Comparison of ENCODE assay signal across 9 cellular contexts in the genomic region with DNA sequence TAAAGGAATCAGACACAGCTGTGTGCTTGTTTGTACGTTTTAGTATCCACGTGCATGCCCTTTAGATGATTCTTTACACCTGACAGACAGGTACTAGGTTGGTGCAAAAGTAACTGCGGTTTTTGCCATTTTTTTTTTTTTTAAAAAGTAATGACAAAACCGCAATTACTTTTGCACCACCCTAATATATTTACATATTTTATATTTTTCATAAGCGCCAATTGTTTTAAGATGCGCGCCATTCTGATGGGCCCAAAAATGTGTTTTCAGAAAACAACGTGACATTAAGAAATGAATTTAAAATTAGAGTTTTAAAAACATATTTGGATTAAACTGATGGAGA. TPM values are rescaled to one million over a fixed set of nuclear protein-coding genes. Genes with fewer than 3 reads are reported as not detected.
DNase-seq lines count a peak whose midpoint lies in the region; ATAC-seq, FAIRE-seq and TF ChIP-seq lines count a peak whose summit lies in the region.
"Had no signal": no experiment of that assay in that cellular context is flagged by ENCODE, and none has a peak within 500 bp of the region (broad histone marks: within the 10 kb centered on the region; RNA-seq: fewer than 3 reads in every experiment).

No MANE protein-coding gene starts in this region.

- H3K79me2 ChIP-seq in HCT116 (ENCODE audit: insufficient read depth, low read length): no peaks in the 10 kb centered on the region

- TF ChIP-seq CTCF in HCT116 (IDR thresholded peaks at IDR 0.05 in 2 of 3, conservative IDR thresholded peaks at IDR 0.05 in 1 of 3; ENCODE audit: borderline replicate concordance in 1 of 3, insufficient read depth in 1 of 3, low read depth in 2 of 3, low read length in 2 of 3): no peak
- no peak for TF ChIP-seq CTCF in kidney (IDR thresholded peaks at IDR 0.05; ENCODE audit: borderline replicate concordance, extremely low read depth, insufficient read depth)
- no peak for TF ChIP-seq CTCF in foreskin keratinocyte (conservative IDR thresholded peaks at IDR 0.05)

- peaks cover 7% of the 10 kb centered on the region for H3K4me1 Mint-ChIP-seq in activated CD8-positive, alpha-beta T cell treated with anti-CD3 and anti-CD28 coated beads, Interleukin-2, amount 10 ng/mL, durations not matched to agents 7 days and 5 days (ENCODE audit: low read depth)
- peaks cover 7% of the 10 kb centered on the region for H3K4me1 Mint-ChIP-seq in activated T-helper 1 cell treated with anti-CD3 and anti-CD28 coated beads, Interleukin-12 subunit alpha, Interleukin-12 subunit beta, Interleukin-2, Interleukin-4 antibody, amounts not matched to agents 30 ng/mL and 10 ng/mL and 1 ng/mL, durations not matched to agents 14 hours and 24 hours and 36 hours (ENCODE audit: low read depth)

- no peak for TF ChIP-seq POLR2A in HCT116 (IDR thresholded peaks at IDR 0.05; ENCODE audit: borderline replicate concordance, extremely low read depth, insufficient read depth, insufficient read length)

- H3K27ac ChIP-seq in HCT116 (ENCODE audit: low read depth, low read length) (no peak overlapping the region; the same call in 1 of the 2 replicates), kidney (ENCODE audit: low read depth in 2 of 2, low read length in 2 of 2) (peak overlapping the region; percentile 97 to 98), skin epidermis (peak overlapping the region in 9 of 21 experiments; percentile 89 to 97 (median 93)), foreskin keratinocyte (no peak overlapping the region)

- H3K9me2 ChIP-seq in HCT116 (ENCODE audit: insufficient read depth): no peaks in the 10 kb centered on the region

- no TSS peak for BruUV-seq in HCT116 (replicated peaks; lab: Mats Ljungman, UMichigan)

- no peak overlapping the region for H3K4me3 Mint-ChIP-seq in activated CD8-positive, alpha-beta T cell treated with anti-CD3 and anti-CD28 coated beads, Interleukin-2, amount 10 ng/mL, durations not matched to agents 7 days and 5 days
- no peak overlapping the region for H3K4me3 Mint-ChIP-seq in activated T-helper 1 cell treated with anti-CD3 and anti-CD28 coated beads, Interleukin-12 subunit alpha, Interleukin-12 subunit beta, Interleukin-2, Interleukin-4 antibody, amounts not matched to agents 30 ng/mL and 10 ng/mL and 1 ng/mL, durations not matched to agents 14 hours and 24 hours and 36 hours

- no peak overlapping the region for H3K9ac ChIP-seq in HCT116 (ENCODE audit: low read length)
- H3K9ac ChIP-seq in adipocyte (ENCODE audit: low read length): peak overlapping the region; percentile 96
- H3K9ac ChIP-seq in kidney (ENCODE audit: low read length in 2 of 2): peak overlapping the region; percentile 61 to 81

- DNase-seq in HCT116 (ENCODE audit: low read depth, low spot score): no peak
- DNase-seq in adipocyte (ENCODE audit: low read depth): no peak
- DNase-seq in kidney: no peak
- no peak for DNase-seq in activated CD8-positive, alpha-beta T cell treated with anti-CD3 and anti-CD28 coated beads, Interleukin-2, amount 10 ng/mL, durations not matched to agents 7 days and 5 days
- DNase-seq in activated T-helper 1 cell treated with anti-CD3 and anti-CD28 coated beads, Interleukin-12 subunit alpha, Interleukin-12 subunit beta, Interleukin-2, Interleukin-4 antibody, amounts not matched to agents 30 ng/mL and 10 ng/mL and 1 ng/mL, durations not matched to agents 14 hours and 24 hours and 36 hours (ENCODE audit: low spot score): no peak
- no peak for DNase-seq in T-helper 9 cell
- DNase-seq in foreskin keratinocyte: no peak

- peak overlapping the region; percentile 98 for H3K4me2 ChIP-seq in HCT116 (ENCODE audit: low read length)

- H3K27ac Mint-ChIP-seq in activated CD8-positive, alpha-beta T cell treated with anti-CD3 and anti-CD28 coated beads, Interleukin-2, amount 10 ng/mL, durations not matched to agents 7 days and 5 days: no peak overlapping the region
- no peak overlapping the region for H3K27ac Mint-ChIP-seq in activated T-helper 1 cell treated with anti-CD3 and anti-CD28 coated beads, Interleukin-12 subunit alpha, Interleukin-12 subunit beta, Interleukin-2, Interleukin-4 antibody, amounts not matched to agents 30 ng/mL and 10 ng/mL and 1 ng/mL, durations not matched to agents 14 hours and 24 hours and 36 hours

- no peaks in the 10 kb centered on the region for H3K9me3 Mint-ChIP-seq in activated CD8-positive, alpha-beta T cell treated with anti-CD3 and anti-CD28 coated beads, Interleukin-2, amount 10 ng/mL, durations not matched to agents 7 days and 5 days (ENCODE audit: insufficient read depth)
- H3K9me3 Mint-ChIP-seq in activated T-helper 1 cell treated with anti-CD3 and anti-CD28 coated beads, Interleukin-12 subunit alpha, Interleukin-12 subunit beta, Interleukin-2, Interleukin-4 antibody, amounts not matched to agents 30 ng/mL and 10 ng/mL and 1 ng/mL, durations not matched to agents 14 hours and 24 hours and 36 hours: no peaks in the 10 kb centered on the region

- H3K9me3 ChIP-seq in HCT116 (ENCODE audit: control insufficient read depth in 1 of 2, insufficient read depth in 1 of 2, low read depth in 1 of 2, low read length in 2 of 2) (no peaks in the 10 kb centered on the region), adipocyte (ENCODE audit: control insufficient read depth, low read length) (no peaks in the 10 kb centered on the region), kidney (ENCODE audit: control insufficient read depth in 1 of 2, low read length in 2 of 2) (no peaks in the 10 kb centered on the region)

- no peak for TF ChIP-seq RAD21 in HCT116 (IDR thresholded peaks at IDR 0.05; ENCODE audit: low read depth)

- H3K4me3 ChIP-seq in HCT116 (replicated peaks in 1 of 2; ENCODE audit: low read depth in 1 of 2, low read length in 2 of 2) (peak overlapping the region; percentile 59 to 81), adipocyte (ENCODE audit: low read length) (peak overlapping the region; percentile 92), kidney (ENCODE audit: low read length in 2 of 2) (peak overlapping the region; percentile 67 to 68), skin epidermis (peak overlapping the region; percentile 62 to 82 (median 72))

- no peaks in the 10 kb centered on the region for H3K27me3 ChIP-seq in HCT116 (ENCODE audit: insufficient read depth, low read length)
- H3K27me3 ChIP-seq in adipocyte (replicated peaks; ENCODE audit: control insufficient read depth, insufficient read depth, low read length): no peaks in the 10 kb centered on the region
- no peaks in the 10 kb centered on the region for H3K27me3 ChIP-seq in foreskin keratinocyte

- H3K36me3 ChIP-seq in HCT116 (ENCODE audit: control insufficient read depth in 1 of 2, insufficient read depth in 2 of 2, low read length in 2 of 2) (no peaks in the 10 kb centered on the region), adipocyte (ENCODE audit: control insufficient read depth, insufficient read depth, low read length, severe bottlenecking) (no peaks in the 10 kb centered on the region), kidney (ENCODE audit: control insufficient read depth in 1 of 2, insufficient read depth in 2 of 2, low read length in 2 of 2) (no peaks in the 10 kb centered on the region)

- no peak for FAIRE-seq in kidney (lab: Jason Lieb, UNC)
- FAIRE-seq: G401.6 had no signal

- RAD21 ChIA-PET in HCT116 (lab: Charles Lee; ENCODE audit: low non-redundant PET in 1 of 2, low total read pairs in 2 of 2, uncharacterized antibody in 2 of 2, unreplicated experiment in 2 of 2): no interaction called here

- CTCF ChIA-PET in HCT116 (lab: Charles Lee): interaction anchor here (0.7 to 2.3 kb wide), 14 partner anchors 9 to 72 kb away, joined by 3 to 20 read pairs (median 3); no protein-coding TSS in a partner anchor
- CTCF ChIA-PET in activated CD8-positive, alpha-beta T cell treated with anti-CD3 and anti-CD28 coated beads, Interleukin-2, amount 10 ng/mL, durations not matched to agents 7 days and 5 days (lab: Charles Lee): interaction anchor here (0.8 to 1.3 kb wide), 3 partner anchors 15 to 329 kb away, joined by 3 to 5 read pairs (median 3); no protein-coding TSS in a partner anchor

- intact Hi-C loops in HCT116 (cut with micrococcal nuclease) (loop anchor here (5.0 kb wide), 1 partner anchor 55 kb away; no protein-coding TSS in a partner anchor), kidney (cut with DNase I) (no loop called here)
- intact Hi-C loops in activated T-helper 1 cell treated with anti-CD3 and anti-CD28 coated beads, Interleukin-12 subunit alpha, Interleukin-12 subunit beta, Interleukin-2, Interleukin-4 antibody, amounts not matched to agents 30 ng/mL and 10 ng/mL and 1 ng/mL, durations not matched to agents 14 hours and 24 hours and 36 hours (cut with micrococcal nuclease): loop anchor here (5.0 kb wide), 1 partner anchor 70 kb away; no protein-coding TSS in a partner anchor

- H4K20me1 ChIP-seq in HCT116 (ENCODE audit: insufficient read depth): no peaks in the 10 kb centered on the region

- no peak for ATAC-seq in HCT116
- ATAC-seq in activated CD8-positive, alpha-beta T cell treated with anti-CD3 and anti-CD28 coated beads, Interleukin-2, amount 10 ng/mL, durations not matched to agents 7 days and 5 days: no peak
- ATAC-seq in foreskin keratinocyte: no peak

- POLR2A ChIA-PET in HCT116 (lab: Charles Lee): interaction anchor here (1.0 kb wide), 1 partner anchor 71 kb away, joined by 3 read pairs; no protein-coding TSS in a partner anchor
- POLR2A ChIA-PET in activated CD8-positive, alpha-beta T cell treated with anti-CD3 and anti-CD28 coated beads, Interleukin-2, amount 10 ng/mL, durations not matched to agents 7 days and 5 days (lab: Charles Lee): no interaction called here

- peaks cover 7 to 16% of the 10 kb centered on the region in 2 experiments; a peak in 3 of 4 replicates for H3K4me1 ChIP-seq in HCT116 (ENCODE audit: control insufficient read depth in 1 of 2, insufficient read depth in 2 of 2, low read length in 2 of 2)
- H3K4me1 ChIP-seq in adipocyte (ENCODE audit: control insufficient read depth, insufficient read depth, low read length): peaks cover 42% of the 10 kb centered on the region
- H3K4me1 ChIP-seq in kidney (ENCODE audit: control insufficient read depth in 1 of 2, insufficient read depth in 1 of 2, low read depth in 1 of 2, low read length in 2 of 2): no peaks in the 10 kb centered on the region
- H3K4me1 ChIP-seq in foreskin keratinocyte: peaks cover 34% of the 10 kb centered on the region

- peak overlapping the region; percentile 97 for H2AFZ ChIP-seq in HCT116 (ENCODE audit: low read depth, low read length, poor library complexity, severe bottlenecking)

- H3K36me3 Mint-ChIP-seq in activated CD8-positive, alpha-beta T cell treated with anti-CD3 and anti-CD28 coated beads, Interleukin-2, amount 10 ng/mL, durations not matched to agents 7 days and 5 days (ENCODE audit: low read depth): no peaks in the 10 kb centered on the region
- no peaks in the 10 kb centered on the region for H3K36me3 Mint-ChIP-seq in activated T-helper 1 cell treated with anti-CD3 and anti-CD28 coated beads, Interleukin-12 subunit alpha, Interleukin-12 subunit beta, Interleukin-2, Interleukin-4 antibody, amounts not matched to agents 30 ng/mL and 10 ng/mL and 1 ng/mL, durations not matched to agents 14 hours and 24 hours and 36 hours (ENCODE audit: low read depth)

- peaks cover 28% of the 10 kb centered on the region for H3K27me3 Mint-ChIP-seq in activated CD8-positive, alpha-beta T cell treated with anti-CD3 and anti-CD28 coated beads, Interleukin-2, amount 10 ng/mL, durations not matched to agents 7 days and 5 days (ENCODE audit: low read depth)
- H3K27me3 Mint-ChIP-seq in activated T-helper 1 cell treated with anti-CD3 and anti-CD28 coated beads, Interleukin-12 subunit alpha, Interleukin-12 subunit beta, Interleukin-2, Interleukin-4 antibody, amounts not matched to agents 30 ng/mL and 10 ng/mL and 1 ng/mL, durations not matched to agents 14 hours and 24 hours and 36 hours (ENCODE audit: insufficient read depth): peaks cover 55% of the 10 kb centered on the region

RNA-seq across cellular contexts. Expression of gene COBLL1, which starts 1.0 kb away (rescaled TPM):
- 3.6 TPM for total RNA-seq in HCT116 (2021; ENCODE audit: unreplicated experiment)
- 1.4 and 2.0 TPM in 2 replicates for polyA plus RNA-seq in HCT116 (2012)
- 205 TPM for total RNA-seq in kidney
- polyA plus RNA-seq in kidney (ENCODE audit: insufficient read depth, low read depth, low replicate concordance): 39.7 TPM
- total RNA-seq in activated CD8-positive, alpha-beta T cell treated with anti-CD3 and anti-CD28 coated beads, Interleukin-2, amount 10 ng/mL, durations not matched to agents 7 days and 5 days: not detected
- not detected in 2 replicates for total RNA-seq in activated T-helper 1 cell treated with anti-CD3 and anti-CD28 coated beads, Interleukin-12 subunit alpha, Interleukin-12 subunit beta, Interleukin-2, Interleukin-4 antibody, amounts not matched to agents 30 ng/mL and 10 ng/mL and 1 ng/mL, durations not matched to agents 14 hours and 24 hours and 36 hours
- total RNA-seq in foreskin keratinocyte: 14.5 and 20.0 TPM in 2 replicates
- polyA plus RNA-seq in foreskin keratinocyte: 2.8 and 4.3 TPM in 2 replicates

Comparison
In these comparisons a context has a peak if more than half of its experiments do, and no peak if none do; other contexts are left out.
1. H3K27ac ChIP-seq: peak in kidney (2 of 2); none in HCT116 (single experiment) and foreskin keratinocyte (single experiment).
2. Peak in every context shown above with its lines, with median percentiles within 50 percentile points of each other: H3K4me3 ChIP-seq.